19 cellular contexts compared by ENCODE assay signal in genomic region chr7:55117286-55117685, GRCh38.
"Had no signal": no experiment of that assay in that cellular context is flagged by ENCODE, and none has a peak within 500 bp of the region (broad histone marks: within the 10 kb centered on the region; RNA-seq: fewer than 3 reads in every experiment).

No MANE protein-coding gene starts in this region.

- H3K4me3 ChIP-seq: colonic mucosa, esophagus squamous epithelium, lower lobe of right lung, prostate gland, sigmoid colon, stomach, thyroid gland had no signal

- DNase-seq: colonic mucosa; effector CD8-positive, alpha-beta T cell; endodermal cell; esophagus squamous epithelium; left ventricle myocardium superior; lower lobe of right lung; naive thymus-derived CD8-positive, alpha-beta T cell; nephron progenitor cell; nucleus accumbens; right cardiac atrium; sigmoid colon; stimulated activated CD4-positive, alpha-beta T cell treated with anti-CD3 and anti-CD28 coated beads, Interleukin-2, amount 100 ng/mL, for 24 hours; stimulated activated CD4-positive, alpha-beta T cell treated with anti-CD3 and anti-CD28 coated beads, Interleukin-4, amount 100 ng/mL, for 24 hours; stimulated activated naive CD4-positive, alpha-beta T cell treated with Interleukin-2 at 50 U/mL for 16 hours; stomach; thyroid gland; trophoblast cell had no signal

- H3K9me3 ChIP-seq: colonic mucosa, esophagus squamous epithelium, lower lobe of right lung, prostate gland, sigmoid colon, stomach, thyroid gland had no signal

- H3K4me1 ChIP-seq: colonic mucosa, prostate gland had no signal

- H3K36me3 ChIP-seq: colonic mucosa, esophagus squamous epithelium, lower lobe of right lung, prostate gland, sigmoid colon, stomach, thyroid gland had no signal

- H3K27me3 ChIP-seq: colonic mucosa, esophagus squamous epithelium, sigmoid colon, stomach, thyroid gland had no signal

- ATAC-seq: left ventricle myocardium superior; lower lobe of right lung; naive thymus-derived CD8-positive, alpha-beta T cell; right cardiac atrium; stimulated activated effector memory CD8-positive, alpha-beta T cell treated with anti-CD3 and anti-CD28 coated beads, Interleukin-12 subunit alpha, Interleukin-12 subunit beta, amount 100 ng/mL, for 72 hours had no signal

- H3K27ac ChIP-seq: colonic mucosa, esophagus squamous epithelium, lower lobe of right lung, prostate gland, sigmoid colon, stomach, thyroid gland had no signal
